ENCODE assay signal across 10 cellular contexts in genomic region chr5:52987711-52988329, GRCh38. TPM values are rescaled to one million over a fixed set of nuclear protein-coding genes. Genes with fewer than 3 reads are reported as not detected.
A peak's percentile ranks its signal among the peaks of the same experiment; 100 is the strongest.
DNase-seq lines count a peak whose midpoint lies in the region; ATAC-seq and FAIRE-seq lines count a peak whose summit lies in the region.
"Had no signal": no experiment of that assay in that cellular context is flagged by ENCODE, and none has a peak within 500 bp of the region (broad histone marks: within the 10 kb centered on the region; RNA-seq: fewer than 3 reads in every experiment).

No MANE protein-coding gene starts in this region.

- H3K36me3 Mint-ChIP-seq in effector memory CD8-positive, alpha-beta T cell (ENCODE audit: insufficient read depth): no peaks in the 10 kb centered on the region

- peaks cover 42 to 49% of the 10 kb centered on the region in 2 donors for H3K27me3 Mint-ChIP-seq in effector memory CD8-positive, alpha-beta T cell

- ATAC-seq in effector memory CD8-positive, alpha-beta T cell (replicated peaks): no peak
- ATAC-seq in GM18909 (IDR thresholded peaks at IDR 0.05; ENCODE audit: poor library complexity, unreplicated experiment) (no peak), HG02973 (IDR thresholded peaks at IDR 0.05; ENCODE audit: unreplicated experiment) (no peak), HG03097 (IDR thresholded peaks at IDR 0.05; ENCODE audit: low FRiP score, unreplicated experiment) (no peak)

- H3K27ac ChIP-seq in trophoblast cell (ENCODE audit: low read depth, low read length): peak overlapping the region; percentile 62

- no peak overlapping the region for H3K18ac ChIP-seq in trophoblast cell (ENCODE audit: low read length)

- no peak overlapping the region for H2BK5ac ChIP-seq in trophoblast cell (ENCODE audit: low read depth, low read length, poor library complexity)

- no peak overlapping the region for H2BK120ac ChIP-seq in trophoblast cell (ENCODE audit: insufficient read depth, low read length, poor library complexity)

- no peak overlapping the region for H2AFZ ChIP-seq in trophoblast cell (ENCODE audit: insufficient read depth, low read length, poor library complexity)

- no peak overlapping the region for H3K23ac ChIP-seq in trophoblast cell (ENCODE audit: low read length)

- H3K4me3 Mint-ChIP-seq in effector memory CD8-positive, alpha-beta T cell: peak overlapping the region; percentile 70

- H3K9me3 Mint-ChIP-seq in effector memory CD8-positive, alpha-beta T cell: no peaks in the 10 kb centered on the region

- H3K27me3 ChIP-seq in trophoblast cell (ENCODE audit: insufficient read depth, low read length): no peaks in the 10 kb centered on the region

- peaks cover 2% of the 10 kb centered on the region for H3K9me3 ChIP-seq in trophoblast cell (ENCODE audit: insufficient read depth, low read depth, low read length)

- no peak overlapping the region for H3K9ac ChIP-seq in trophoblast cell (ENCODE audit: low read length)

- no peak overlapping the region for H4K12ac ChIP-seq in trophoblast cell (ENCODE audit: low read depth, low read length)

- no peak overlapping the region for H4K8ac ChIP-seq in trophoblast cell (ENCODE audit: low read depth, low read length)

- H3K27ac Mint-ChIP-seq in effector memory CD8-positive, alpha-beta T cell: no peak overlapping the region

- no peak overlapping the region for H3K4ac ChIP-seq in trophoblast cell (ENCODE audit: low read depth, low read length)

- DNase-seq in ELR (ENCODE audit: low read depth) (peak; percentile 87), RCC 7860 (ENCODE audit: low spot score) (peak; percentile 32), trophoblast cell (peak; percentile 90 to 97), NCI-H82 (lab: John Stamatoyannopoulos, UW) (no peak)
- no peak for DNase-seq in effector memory CD8-positive, alpha-beta T cell
- DNase-seq: effector CD4-positive, alpha-beta T cell; NCI-H2029 had no signal

- H2AK5ac ChIP-seq in trophoblast cell (ENCODE audit: low read length): no peak overlapping the region

- H3K4me2 ChIP-seq in trophoblast cell (ENCODE audit: low read length): no peak overlapping the region

- H3K4me3 ChIP-seq in trophoblast cell (ENCODE audit: low read depth, low read length): no peak overlapping the region

- no peaks in the 10 kb centered on the region for H3K36me3 ChIP-seq in trophoblast cell (ENCODE audit: control insufficient read depth in 1 of 2, insufficient read depth in 2 of 2, low read length in 2 of 2)

- H4K91ac ChIP-seq in trophoblast cell (ENCODE audit: low read depth, low read length): no peak overlapping the region

- no peak overlapping the region for H3K14ac ChIP-seq in trophoblast cell (ENCODE audit: low read length)

- peaks cover 3% of the 10 kb centered on the region for H3K79me2 ChIP-seq in trophoblast cell (ENCODE audit: control insufficient read depth, insufficient read depth, low read length, poor library complexity)

- H3K4me1 Mint-ChIP-seq in effector memory CD8-positive, alpha-beta T cell (ENCODE audit: low read depth in 2 of 2): peaks cover 0 to 4% of the 10 kb centered on the region in 2 donors

- H2BK12ac ChIP-seq in trophoblast cell (ENCODE audit: low read length): no peak overlapping the region

- WGBS in trophoblast cell (ENCODE audit: extremely low coverage, insufficient coverage, insufficient read length): no CpG with 5 or more reads among the region's 4 CpGs

- H3K4me1 ChIP-seq in trophoblast cell (ENCODE audit: control insufficient read depth in 1 of 2, insufficient read depth in 2 of 2, low read length in 2 of 2): peaks cover 3 to 10% of the 10 kb centered on the region in 2 experiments

- no peak for FAIRE-seq in RCC 7860 (lab: Jason Lieb, UNC)

- peaks cover 4% of the 10 kb centered on the region for H3K79me1 ChIP-seq in trophoblast cell (ENCODE audit: low read length)

RNA-seq across cellular contexts. Expression of gene ITGA2, which starts 1.3 kb away (rescaled TPM):
- polyA plus RNA-seq in trophoblast cell (2013): 10.0 and 10.4 TPM in 2 replicates

Comparison
In these comparisons a context has a peak if more than half of its experiments do, and no peak if none do; other contexts are left out.
1. DNase-seq: peak in ELR (single experiment), RCC 7860 (single experiment) and trophoblast cell (2 of 2); none in effector memory CD8-positive, alpha-beta T cell (0 of 3) and NCI-H82 (single experiment).